Comparison of ENCODE assay signal across 19 cellular contexts in genomic region chr17:45030733-45031132, GRCh38.
"Had no signal": no experiment of that assay in that cellular context is flagged by ENCODE, and none has a peak within 500 bp of the region (broad histone marks: within the 10 kb centered on the region; RNA-seq: fewer than 3 reads in every experiment).

No MANE protein-coding gene starts in this region.

- DNase-seq: foreskin keratinocyte; immature natural killer cell; left ventricle myocardium inferior; mesendoderm; naive B cell; psoas muscle; spleen; stimulated activated CD4-positive, alpha-beta T cell treated with anti-CD3 and anti-CD28 coated beads, Interleukin-15, amount 100 ng/mL, for 24 hours; stimulated activated CD4-positive, alpha-beta T cell treated with anti-CD3 and anti-CD28 coated beads, Interleukin-2, amount 100 ng/mL, for 24 hours; stimulated activated CD4-positive, alpha-beta T cell treated with anti-CD3 and anti-CD28 coated beads, Interleukin-4, amount 100 ng/mL, for 4 hours; stimulated activated naive CD4-positive, alpha-beta T cell; stomach; substantia nigra; transverse colon had no signal

- H3K9me3 ChIP-seq: left ventricle myocardium inferior, psoas muscle, spleen, stomach, thoracic aorta, transverse colon had no signal

- FAIRE-seq: colon, keratinocyte had no signal

- H3K27ac ChIP-seq: foreskin keratinocyte, left ventricle myocardium inferior, psoas muscle, spleen, stomach, thoracic aorta, transverse colon had no signal

- ATAC-seq: foreskin keratinocyte, psoas muscle, sciatic nerve had no signal

- H3K4me3 ChIP-seq: left ventricle myocardium inferior, lung, psoas muscle, spleen, stomach, thoracic aorta, transverse colon had no signal

- H3K4me1 ChIP-seq: foreskin keratinocyte, psoas muscle, stomach had no signal

- H3K27me3 ChIP-seq: foreskin keratinocyte, spleen, stomach, transverse colon had no signal
